1 cellular context compared by ENCODE assay signal in the genomic region with DNA sequence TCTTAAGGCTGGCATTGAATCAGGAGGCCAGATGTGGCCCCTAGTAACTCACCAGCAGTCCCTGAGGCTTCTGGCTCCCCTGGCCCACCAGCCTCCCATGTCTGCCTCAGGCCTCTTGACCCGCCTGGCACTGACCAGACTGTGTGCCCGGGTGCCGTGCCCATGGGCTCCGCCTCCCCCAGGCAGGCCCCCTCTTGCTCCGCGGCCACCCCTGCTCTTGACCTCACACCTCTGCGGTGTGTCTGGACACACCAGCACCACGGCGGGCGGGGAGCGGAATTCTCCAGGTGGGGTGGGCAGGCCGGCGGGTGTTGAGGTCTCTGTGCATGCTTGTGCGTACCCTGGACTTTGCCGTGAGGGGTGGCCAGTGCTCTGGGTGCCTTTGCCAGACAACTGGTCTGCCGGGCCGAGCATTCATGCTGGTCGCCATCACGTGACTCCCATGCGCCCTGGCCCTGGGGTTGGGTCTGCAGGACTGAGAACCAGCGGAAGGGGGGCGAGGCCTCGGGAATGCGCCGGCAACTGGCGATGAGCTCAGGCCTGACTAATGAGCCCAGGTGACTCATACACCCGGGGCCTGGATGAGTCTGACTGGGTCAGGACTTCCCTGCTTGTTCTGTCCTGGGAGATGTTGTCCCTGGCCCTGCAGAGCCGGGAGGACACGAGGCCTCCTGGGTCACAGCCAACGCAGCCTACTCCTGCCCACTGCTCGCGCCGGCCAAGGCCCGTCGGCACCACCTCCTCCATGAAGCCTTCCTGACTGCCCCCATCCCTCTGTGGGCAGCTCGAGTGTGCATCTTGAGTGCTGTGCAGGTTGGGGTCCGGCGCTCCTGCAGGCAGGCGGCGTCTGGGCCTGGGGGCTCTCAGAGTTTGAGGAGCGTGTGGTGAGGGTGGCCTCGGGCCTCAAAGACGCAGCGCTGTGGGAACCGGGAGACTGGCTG.
A peak's percentile ranks its signal among the peaks of the same experiment; 100 is the strongest.
TF ChIP-seq lines count a peak whose summit lies in the region.

No MANE protein-coding gene starts in this region.

TF ChIP-seq in HepG2, 621 proteins besides CTCF, POLR2A, EP300 and RAD21 (continued from another document and continues in another):
- TF ChIP-seq, protein P1, sequence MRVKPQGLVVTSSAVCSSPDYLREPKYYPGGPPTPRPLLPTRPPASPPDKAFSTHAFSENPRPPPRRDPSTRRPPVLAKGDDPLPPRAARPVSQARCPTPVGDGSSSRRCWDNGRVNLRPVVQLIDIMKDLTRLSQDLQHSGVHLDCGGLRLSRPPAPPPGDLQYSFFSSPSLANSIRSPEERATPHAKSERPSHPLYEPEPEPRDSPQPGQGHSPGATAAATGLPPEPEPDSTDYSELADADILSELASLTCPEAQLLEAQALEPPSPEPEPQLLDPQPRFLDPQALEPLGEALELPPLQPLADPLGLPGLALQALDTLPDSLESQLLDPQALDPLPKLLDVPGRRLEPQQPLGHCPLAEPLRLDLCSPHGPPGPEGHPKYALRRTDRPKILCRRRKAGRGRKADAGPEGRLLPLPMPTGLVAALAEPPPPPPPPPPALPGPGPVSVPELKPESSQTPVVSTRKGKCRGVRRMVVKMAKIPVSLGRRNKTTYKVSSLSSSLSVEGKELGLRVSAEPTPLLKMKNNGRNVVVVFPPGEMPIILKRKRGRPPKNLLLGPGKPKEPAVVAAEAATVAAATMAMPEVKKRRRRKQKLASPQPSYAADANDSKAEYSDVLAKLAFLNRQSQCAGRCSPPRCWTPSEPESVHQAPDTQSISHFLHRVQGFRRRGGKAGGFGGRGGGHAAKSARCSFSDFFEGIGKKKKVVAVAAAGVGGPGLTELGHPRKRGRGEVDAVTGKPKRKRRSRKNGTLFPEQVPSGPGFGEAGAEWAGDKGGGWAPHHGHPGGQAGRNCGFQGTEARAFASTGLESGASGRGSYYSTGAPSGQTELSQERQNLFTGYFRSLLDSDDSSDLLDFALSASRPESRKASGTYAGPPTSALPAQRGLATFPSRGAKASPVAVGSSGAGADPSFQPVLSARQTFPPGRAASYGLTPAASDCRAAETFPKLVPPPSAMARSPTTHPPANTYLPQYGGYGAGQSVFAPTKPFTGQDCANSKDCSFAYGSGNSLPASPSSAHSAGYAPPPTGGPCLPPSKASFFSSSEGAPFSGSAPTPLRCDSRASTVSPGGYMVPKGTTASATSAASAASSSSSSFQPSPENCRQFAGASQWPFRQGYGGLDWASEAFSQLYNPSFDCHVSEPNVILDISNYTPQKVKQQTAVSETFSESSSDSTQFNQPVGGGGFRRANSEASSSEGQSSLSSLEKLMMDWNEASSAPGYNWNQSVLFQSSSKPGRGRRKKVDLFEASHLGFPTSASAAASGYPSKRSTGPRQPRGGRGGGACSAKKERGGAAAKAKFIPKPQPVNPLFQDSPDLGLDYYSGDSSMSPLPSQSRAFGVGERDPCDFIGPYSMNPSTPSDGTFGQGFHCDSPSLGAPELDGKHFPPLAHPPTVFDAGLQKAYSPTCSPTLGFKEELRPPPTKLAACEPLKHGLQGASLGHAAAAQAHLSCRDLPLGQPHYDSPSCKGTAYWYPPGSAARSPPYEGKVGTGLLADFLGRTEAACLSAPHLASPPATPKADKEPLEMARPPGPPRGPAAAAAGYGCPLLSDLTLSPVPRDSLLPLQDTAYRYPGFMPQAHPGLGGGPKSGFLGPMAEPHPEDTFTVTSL (CRISPR knock-in tag; IDR thresholded peaks at IDR 0.05; ENCODE audit: borderline replicate concordance) = peak; percentile 49; the same call in 1 of the 2 replicates
- TF ChIP-seq ZNF550 (CRISPR knock-in tag; IDR thresholded peaks at IDR 0.05; ENCODE audit: borderline replicate concordance) = no peak
- TF ChIP-seq ZNF567 (CRISPR knock-in tag; IDR thresholded peaks at IDR 0.05; ENCODE audit: borderline replicate concordance) = no peak
- TF ChIP-seq ZNF720 (CRISPR knock-in tag; IDR thresholded peaks at IDR 0.05) = no peak
- TF ChIP-seq JUNB (CRISPR knock-in tag; IDR thresholded peaks at IDR 0.05; ENCODE audit: borderline replicate concordance) = peak; percentile 70; the same call in 1 of the 2 replicates
- no peak for TF ChIP-seq ZNF75D (CRISPR knock-in tag; IDR thresholded peaks at IDR 0.05; ENCODE audit: borderline replicate concordance)
- TF ChIP-seq, protein P2, sequence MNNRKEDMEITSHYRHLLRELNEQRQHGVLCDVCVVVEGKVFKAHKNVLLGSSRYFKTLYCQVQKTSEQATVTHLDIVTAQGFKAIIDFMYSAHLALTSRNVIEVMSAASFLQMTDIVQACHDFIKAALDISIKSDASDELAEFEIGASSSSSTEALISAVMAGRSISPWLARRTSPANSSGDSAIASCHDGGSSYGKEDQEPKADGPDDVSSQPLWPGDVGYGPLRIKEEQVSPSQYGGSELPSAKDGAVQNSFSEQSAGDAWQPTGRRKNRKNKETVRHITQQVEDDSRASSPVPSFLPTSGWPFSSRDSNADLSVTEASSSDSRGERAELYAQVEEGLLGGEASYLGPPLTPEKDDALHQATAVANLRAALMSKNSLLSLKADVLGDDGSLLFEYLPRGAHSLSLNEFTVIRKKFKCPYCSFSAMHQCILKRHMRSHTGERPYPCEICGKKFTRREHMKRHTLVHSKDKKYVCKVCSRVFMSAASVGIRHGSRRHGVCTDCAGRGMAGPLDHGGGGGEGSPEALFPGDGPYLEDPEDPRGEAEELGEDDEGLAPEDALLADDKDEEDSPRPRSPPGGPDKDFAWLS (CRISPR knock-in tag; IDR thresholded peaks at IDR 0.05; ENCODE audit: borderline replicate concordance) = no peak
- TF ChIP-seq ZNF468 (CRISPR knock-in tag; IDR thresholded peaks at IDR 0.05) = no peak
- TF ChIP-seq ZMYM4 (CRISPR knock-in tag; IDR thresholded peaks at IDR 0.05) = no peak; the same call in 1 of the 2 replicates
- TF ChIP-seq, protein P3, sequence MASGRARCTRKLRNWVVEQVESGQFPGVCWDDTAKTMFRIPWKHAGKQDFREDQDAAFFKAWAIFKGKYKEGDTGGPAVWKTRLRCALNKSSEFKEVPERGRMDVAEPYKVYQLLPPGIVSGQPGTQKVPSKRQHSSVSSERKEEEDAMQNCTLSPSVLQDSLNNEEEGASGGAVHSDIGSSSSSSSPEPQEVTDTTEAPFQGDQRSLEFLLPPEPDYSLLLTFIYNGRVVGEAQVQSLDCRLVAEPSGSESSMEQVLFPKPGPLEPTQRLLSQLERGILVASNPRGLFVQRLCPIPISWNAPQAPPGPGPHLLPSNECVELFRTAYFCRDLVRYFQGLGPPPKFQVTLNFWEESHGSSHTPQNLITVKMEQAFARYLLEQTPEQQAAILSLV (CRISPR knock-in tag; IDR thresholded peaks at IDR 0.05; ENCODE audit: borderline replicate concordance) = peak; percentile 90
- TF ChIP-seq, protein P4, sequence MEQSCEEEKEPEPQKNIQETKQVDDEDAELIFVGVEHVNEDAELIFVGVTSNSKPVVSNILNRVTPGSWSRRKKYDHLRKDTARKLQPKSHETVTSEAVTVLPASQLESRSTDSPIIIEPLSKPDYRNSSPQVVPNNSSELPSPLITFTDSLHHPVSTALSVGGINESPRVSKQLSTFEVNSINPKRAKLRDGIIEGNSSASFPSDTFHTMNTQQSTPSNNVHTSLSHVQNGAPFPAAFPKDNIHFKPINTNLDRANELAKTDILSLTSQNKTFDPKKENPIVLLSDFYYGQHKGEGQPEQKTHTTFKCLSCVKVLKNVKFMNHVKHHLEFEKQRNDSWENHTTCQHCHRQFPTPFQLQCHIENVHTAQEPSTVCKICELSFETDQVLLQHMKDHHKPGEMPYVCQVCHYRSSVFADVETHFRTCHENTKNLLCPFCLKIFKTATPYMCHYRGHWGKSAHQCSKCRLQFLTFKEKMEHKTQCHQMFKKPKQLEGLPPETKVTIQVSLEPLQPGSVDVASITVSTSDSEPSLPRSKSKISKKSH (CRISPR knock-in tag; IDR thresholded peaks at IDR 0.05; ENCODE audit: borderline replicate concordance) = peak; percentile 28; the same call in 1 of the 2 replicates
- TF ChIP-seq TRIM24 (CRISPR knock-in tag; IDR thresholded peaks at IDR 0.05) = no peak
- no peak for TF ChIP-seq SYNCRIP (IDR thresholded peaks at IDR 0.05; ENCODE audit: insufficient read depth, low read depth, low read length)
- TF ChIP-seq ADNP (CRISPR knock-in tag; IDR thresholded peaks at IDR 0.05) = peak; percentile 73; the same call in 1 of the 2 replicates
- TF ChIP-seq ARNT (IDR thresholded peaks at IDR 0.05) = no peak
- TF ChIP-seq ARID2 (CRISPR knock-in tag; IDR thresholded peaks at IDR 0.05; ENCODE audit: borderline replicate concordance) = no peak
- TF ChIP-seq, protein P5, sequence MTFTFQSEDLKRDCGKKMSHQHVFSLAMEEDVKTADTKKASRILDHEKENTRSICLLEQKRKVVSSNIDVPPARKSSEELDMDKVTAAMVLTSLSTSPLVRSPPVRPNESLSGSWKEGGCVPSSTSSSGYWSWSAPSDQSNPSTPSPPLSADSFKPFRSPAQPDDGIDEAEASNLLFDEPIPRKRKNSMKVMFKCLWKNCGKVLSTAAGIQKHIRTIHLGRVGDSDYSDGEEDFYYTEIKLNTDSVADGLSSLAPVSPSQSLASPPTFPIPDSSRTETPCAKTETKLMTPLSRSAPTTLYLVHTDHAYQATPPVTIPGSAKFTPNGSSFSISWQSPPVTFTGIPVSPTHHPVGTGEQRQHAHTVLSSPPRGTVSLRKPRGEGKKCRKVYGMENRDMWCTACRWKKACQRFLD (CRISPR knock-in tag; IDR thresholded peaks at IDR 0.05; ENCODE audit: borderline replicate concordance) = peak; percentile 78; the same call in 1 of the 2 replicates
- TF ChIP-seq, protein P6, sequence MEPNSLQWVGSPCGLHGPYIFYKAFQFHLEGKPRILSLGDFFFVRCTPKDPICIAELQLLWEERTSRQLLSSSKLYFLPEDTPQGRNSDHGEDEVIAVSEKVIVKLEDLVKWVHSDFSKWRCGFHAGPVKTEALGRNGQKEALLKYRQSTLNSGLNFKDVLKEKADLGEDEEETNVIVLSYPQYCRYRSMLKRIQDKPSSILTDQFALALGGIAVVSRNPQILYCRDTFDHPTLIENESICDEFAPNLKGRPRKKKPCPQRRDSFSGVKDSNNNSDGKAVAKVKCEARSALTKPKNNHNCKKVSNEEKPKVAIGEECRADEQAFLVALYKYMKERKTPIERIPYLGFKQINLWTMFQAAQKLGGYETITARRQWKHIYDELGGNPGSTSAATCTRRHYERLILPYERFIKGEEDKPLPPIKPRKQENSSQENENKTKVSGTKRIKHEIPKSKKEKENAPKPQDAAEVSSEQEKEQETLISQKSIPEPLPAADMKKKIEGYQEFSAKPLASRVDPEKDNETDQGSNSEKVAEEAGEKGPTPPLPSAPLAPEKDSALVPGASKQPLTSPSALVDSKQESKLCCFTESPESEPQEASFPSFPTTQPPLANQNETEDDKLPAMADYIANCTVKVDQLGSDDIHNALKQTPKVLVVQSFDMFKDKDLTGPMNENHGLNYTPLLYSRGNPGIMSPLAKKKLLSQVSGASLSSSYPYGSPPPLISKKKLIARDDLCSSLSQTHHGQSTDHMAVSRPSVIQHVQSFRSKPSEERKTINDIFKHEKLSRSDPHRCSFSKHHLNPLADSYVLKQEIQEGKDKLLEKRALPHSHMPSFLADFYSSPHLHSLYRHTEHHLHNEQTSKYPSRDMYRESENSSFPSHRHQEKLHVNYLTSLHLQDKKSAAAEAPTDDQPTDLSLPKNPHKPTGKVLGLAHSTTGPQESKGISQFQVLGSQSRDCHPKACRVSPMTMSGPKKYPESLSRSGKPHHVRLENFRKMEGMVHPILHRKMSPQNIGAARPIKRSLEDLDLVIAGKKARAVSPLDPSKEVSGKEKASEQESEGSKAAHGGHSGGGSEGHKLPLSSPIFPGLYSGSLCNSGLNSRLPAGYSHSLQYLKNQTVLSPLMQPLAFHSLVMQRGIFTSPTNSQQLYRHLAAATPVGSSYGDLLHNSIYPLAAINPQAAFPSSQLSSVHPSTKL (CRISPR knock-in tag; IDR thresholded peaks at IDR 0.05) = peak; percentile 87
- TF ChIP-seq ZNF367 (CRISPR knock-in tag; IDR thresholded peaks at IDR 0.05; ENCODE audit: borderline replicate concordance) = peak; percentile 74; the same call in 1 of the 2 replicates
- TF ChIP-seq, protein P7, sequence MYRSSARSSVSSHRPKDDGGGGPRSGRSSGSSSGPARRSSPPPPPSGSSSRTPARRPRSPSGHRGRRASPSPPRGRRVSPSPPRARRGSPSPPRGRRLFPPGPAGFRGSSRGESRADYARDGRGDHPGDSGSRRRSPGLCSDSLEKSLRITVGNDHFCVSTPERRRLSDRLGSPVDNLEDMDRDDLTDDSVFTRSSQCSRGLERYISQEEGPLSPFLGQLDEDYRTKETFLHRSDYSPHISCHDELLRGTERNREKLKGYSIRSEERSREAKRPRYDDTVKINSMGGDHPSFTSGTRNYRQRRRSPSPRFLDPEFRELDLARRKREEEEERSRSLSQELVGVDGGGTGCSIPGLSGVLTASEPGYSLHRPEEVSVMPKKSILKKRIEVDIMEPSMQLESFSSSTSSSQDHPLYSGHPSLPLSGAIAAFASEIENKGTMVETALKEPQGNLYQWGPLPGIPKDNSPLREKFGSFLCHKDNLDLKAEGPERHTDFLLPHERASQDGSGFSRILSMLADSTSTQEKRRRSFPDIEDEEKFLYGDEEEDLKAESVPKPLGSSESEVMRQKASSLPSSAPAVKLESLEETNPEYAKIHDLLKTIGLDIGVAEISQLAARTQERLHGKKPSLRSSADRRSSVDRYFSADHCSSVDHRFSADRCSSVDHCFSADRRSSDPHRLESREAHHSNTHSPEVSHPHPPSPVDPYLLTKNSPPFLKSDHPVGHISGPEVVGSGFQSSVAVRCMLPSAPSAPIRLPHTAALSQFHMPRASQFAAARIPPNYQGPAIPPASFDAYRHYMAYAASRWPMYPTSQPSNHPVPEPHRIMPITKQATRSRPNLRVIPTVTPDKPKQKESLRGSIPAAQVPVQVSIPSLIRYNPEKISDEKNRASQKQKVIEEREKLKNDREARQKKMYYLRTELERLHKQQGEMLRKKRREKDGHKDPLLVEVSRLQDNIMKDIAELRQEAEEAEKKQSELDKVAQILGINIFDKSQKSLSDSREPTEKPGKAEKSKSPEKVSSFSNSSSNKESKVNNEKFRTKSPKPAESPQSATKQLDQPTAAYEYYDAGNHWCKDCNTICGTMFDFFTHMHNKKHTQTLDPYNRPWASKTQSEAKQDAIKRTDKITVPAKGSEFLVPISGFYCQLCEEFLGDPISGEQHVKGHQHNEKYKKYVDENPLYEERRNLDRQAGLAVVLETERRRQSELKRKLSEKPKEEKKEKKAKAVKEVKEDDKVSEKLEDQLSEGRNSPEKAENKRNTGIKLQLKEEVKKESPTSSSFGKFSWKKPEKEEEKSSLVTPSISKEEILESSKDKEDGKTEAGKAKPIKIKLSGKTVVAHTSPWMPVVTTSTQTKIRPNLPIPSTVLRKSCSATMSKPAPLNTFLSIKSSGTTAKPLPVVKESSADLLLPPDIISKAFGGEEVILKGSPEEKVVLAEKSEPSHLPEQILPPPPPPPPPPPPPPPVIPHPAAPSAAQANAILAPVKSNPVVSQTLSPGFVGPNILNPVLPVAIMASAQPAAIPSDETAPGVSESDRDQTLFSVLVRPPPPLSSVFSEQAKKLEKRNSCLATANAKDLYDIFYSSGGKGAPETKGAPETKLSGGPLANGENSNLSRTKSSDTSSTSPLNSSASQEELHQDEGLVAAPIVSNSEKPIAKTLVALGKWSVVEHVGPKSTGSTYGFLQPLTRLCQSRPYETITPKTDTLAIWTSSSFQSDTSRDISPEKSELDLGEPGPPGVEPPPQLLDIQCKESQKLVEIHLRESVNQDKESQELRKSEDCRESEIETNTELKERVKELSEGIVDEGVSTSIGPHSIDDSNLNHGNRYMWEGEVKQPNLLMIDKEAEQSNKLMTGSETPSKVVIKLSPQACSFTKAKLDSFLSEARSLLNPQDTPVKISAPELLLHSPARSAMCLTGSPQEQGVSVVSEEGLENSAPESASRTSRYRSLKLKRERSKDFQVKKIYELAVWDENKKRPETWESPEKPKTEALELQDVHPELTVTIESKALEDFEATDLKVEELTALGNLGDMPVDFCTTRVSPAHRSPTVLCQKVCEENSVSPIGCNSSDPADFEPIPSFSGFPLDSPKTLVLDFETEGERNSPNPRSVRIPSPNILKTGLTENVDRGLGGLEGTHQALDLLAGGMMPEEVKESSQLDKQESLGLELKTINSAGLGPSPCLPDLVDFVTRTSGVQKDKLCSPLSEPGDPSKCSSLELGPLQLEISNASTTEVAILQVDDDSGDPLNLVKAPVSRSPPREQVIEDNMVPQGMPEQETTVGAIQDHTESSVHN (CRISPR knock-in tag; IDR thresholded peaks at IDR 0.05) = peak; percentile 85; the same call in 1 of the 2 replicates
